ENCODE assay signal across 8 cellular contexts in the genomic region with DNA sequence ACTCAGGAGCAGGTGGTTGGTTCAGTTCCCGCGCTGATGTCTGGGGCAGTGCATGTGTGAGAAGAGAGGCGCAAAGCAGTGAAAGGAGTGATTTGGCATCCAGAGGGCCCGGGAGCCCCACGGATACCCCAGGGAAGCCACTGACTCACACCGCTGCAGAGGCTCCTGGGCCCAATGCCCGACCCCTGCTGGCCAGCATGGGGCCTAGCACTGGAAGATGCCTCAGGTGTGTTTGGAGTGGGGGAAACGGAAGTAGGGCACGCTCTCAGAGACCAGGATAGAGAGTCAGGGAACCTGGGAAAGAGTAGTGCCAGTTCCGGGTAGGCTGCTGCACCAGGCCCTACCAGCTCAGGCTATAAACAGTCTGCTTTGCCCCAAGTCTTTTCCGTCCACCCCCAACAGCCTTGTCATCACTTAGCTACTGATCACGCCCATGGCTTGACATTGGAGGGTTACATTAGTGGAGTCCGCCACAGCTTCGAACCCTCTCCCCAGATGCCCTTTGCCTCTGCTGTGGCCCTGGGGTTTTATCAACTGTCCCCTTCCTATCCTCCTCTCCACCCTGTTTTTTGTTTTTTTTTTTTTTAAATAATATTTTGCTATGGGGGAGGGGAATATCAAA. TPM values are rescaled to one million over a fixed set of nuclear protein-coding genes. Genes with fewer than 3 reads are reported as not detected.
A peak's percentile ranks its signal among the peaks of the same experiment; 100 is the strongest.
DNase-seq lines count a peak whose midpoint lies in the region; ATAC-seq and TF ChIP-seq lines count a peak whose summit lies in the region.

No MANE protein-coding gene starts in this region.

- H3K4me1 Mint-ChIP-seq in T-cell = peaks cover 24 to 40% (median 39%) of the 10 kb centered on the region in 3 donors
- H3K4me1 Mint-ChIP-seq in stimulated activated naive CD8-positive, alpha-beta T cell treated with anti-CD3 and anti-CD28 coated beads, Interleukin-15, amount 100 ng/mL, for 72 hours = peaks cover 33% of the 10 kb centered on the region

- in situ Hi-C loops in mammary epithelial cell (cut with MboI; ENCODE audit: low sequenced_read_pairs in 2 of 2) = no loop called here

- no peaks in the 10 kb centered on the region for H3K27me3 ChIP-seq in mammary epithelial cell (ENCODE audit: insufficient read depth, low read length)

- H3K27ac ChIP-seq in mammary epithelial cell (ENCODE audit: insufficient read depth, low read depth, low read length) = no peak overlapping the region

- POLR2A ChIA-PET in T-cell (lab: Charles Lee) = no interaction called here

- H3K36me3 ChIP-seq in mammary epithelial cell (ENCODE audit: insufficient read depth, low read length) = peaks cover 16% of the 10 kb centered on the region

- H4K20me1 ChIP-seq in mammary epithelial cell (ENCODE audit: insufficient read depth, low read length) = no peaks in the 10 kb centered on the region

- CTCF ChIA-PET in T-cell (lab: Charles Lee) (interaction anchor here (0.7 to 2.1 kb wide), 5 partner anchors 10 to 284 kb away, joined by 4 to 12 read pairs (median 5); a partner anchor contains a TSS), mammary epithelial cell (lab: Charles Lee; ENCODE audit: low non-redundant PET) (no interaction called here)

- no TSS peak for BruUV-seq in mammary epithelial cell (replicated peaks; lab: Mats Ljungman, UMichigan)

- H3K36me3 Mint-ChIP-seq in T-cell = peaks cover 65% of the 10 kb centered on the region

- H3K4me3 Mint-ChIP-seq in T-cell = no peak overlapping the region
- H3K4me3 Mint-ChIP-seq in stimulated activated naive CD8-positive, alpha-beta T cell treated with anti-CD3 and anti-CD28 coated beads, Interleukin-15, amount 100 ng/mL, for 72 hours = no peak overlapping the region

- no peaks in the 10 kb centered on the region for H3K9me3 ChIP-seq in mammary epithelial cell (replicated peaks; ENCODE audit: insufficient read depth, low read length)

- no peak overlapping the region for H2AFZ ChIP-seq in mammary epithelial cell (ENCODE audit: low read depth, low read length)

- DNase-seq in ELF-1 (ENCODE audit: low read depth, low spot score) (peak; percentile 73), T-cell (peak in 28 of 34 experiments; percentile 16 to 60 (median 37)), mammary epithelial cell (peak; percentile 28), left lobe of liver (ENCODE audit: low spot score) (peak; percentile 58)
- peak in 1 of 2 donors; percentile 50 for DNase-seq in stimulated activated naive CD8-positive, alpha-beta T cell treated with anti-CD3 and anti-CD28 coated beads, Interleukin-15, amount 100 ng/mL, for 72 hours

- 45% methylated on average over 11 of the region's 14 CpGs for WGBS in mammary epithelial cell (ENCODE audit: low coverage, missing lambda C conversion rate)

- peaks cover 5% of the 10 kb centered on the region for H3K4me1 ChIP-seq in mammary epithelial cell (ENCODE audit: insufficient read depth, low read length)

- H3K79me2 ChIP-seq in mammary epithelial cell (ENCODE audit: insufficient read depth, low read length) = no peaks in the 10 kb centered on the region

- no peak overlapping the region for H3K4me3 ChIP-seq in mammary epithelial cell (replicated peaks in 1 of 3; ENCODE audit: insufficient read depth in 1 of 3, low read depth in 2 of 3, low read length in 3 of 3)

- no peaks in the 10 kb centered on the region for H3K9me3 Mint-ChIP-seq in T-cell
- H3K9me3 Mint-ChIP-seq in stimulated activated naive CD8-positive, alpha-beta T cell treated with anti-CD3 and anti-CD28 coated beads, Interleukin-15, amount 100 ng/mL, for 72 hours = no peaks in the 10 kb centered on the region

- H3K9ac ChIP-seq in mammary epithelial cell (ENCODE audit: insufficient read depth, low read length) = no peak overlapping the region

- peak; percentile 43 for ATAC-seq in HG02610 (IDR thresholded peaks at IDR 0.05; ENCODE audit: unreplicated experiment)
- ATAC-seq in T-cell (replicated peaks in 1 of 4) = peak; percentile 80 to 95 (median 86)
- peak; percentile 80 for ATAC-seq in left lobe of liver
- ATAC-seq in stimulated activated naive CD8-positive, alpha-beta T cell treated with anti-CD3 and anti-CD28 coated beads, Interleukin-15, amount 100 ng/mL, for 72 hours = peak; percentile 91
- no peak for ATAC-seq in GM21447 (IDR thresholded peaks at IDR 0.05; ENCODE audit: unreplicated experiment)
- ATAC-seq in HG02798 (IDR thresholded peaks at IDR 0.05; ENCODE audit: poor library complexity, unreplicated experiment) = no peak

- intact Hi-C loops in mammary epithelial cell (cut with micrococcal nuclease) = loop anchor here (1.0 kb wide), 1 partner anchor 31 kb away; no protein-coding TSS in a partner anchor

- dilution Hi-C loops in mammary epithelial cell (cut with HindIII; ENCODE audit: low sequenced_read_pairs) = loop anchor here (5.0 to 10.0 kb wide), 3 partner anchors 55 to 88 kb away; a partner anchor contains a TSS

- TF ChIP-seq CTCF in mammary epithelial cell (conservative IDR thresholded peaks at IDR 0.05 in 1 of 2, IDR thresholded peaks at IDR 0.05 in 1 of 2; ENCODE audit: extremely low read depth in 1 of 2, insufficient read depth in 1 of 2, low read depth in 1 of 2, low read length in 2 of 2) = peak; percentile 89 to 93

- no peaks in the 10 kb centered on the region for H3K27me3 Mint-ChIP-seq in T-cell
- no peaks in the 10 kb centered on the region for H3K27me3 Mint-ChIP-seq in stimulated activated naive CD8-positive, alpha-beta T cell treated with anti-CD3 and anti-CD28 coated beads, Interleukin-15, amount 100 ng/mL, for 72 hours

- H3K4me2 ChIP-seq in mammary epithelial cell (ENCODE audit: insufficient read depth, low read depth, low read length) = no peak overlapping the region

- peak overlapping the region; percentile 65 to 80 for H3K27ac Mint-ChIP-seq in T-cell
- no peak overlapping the region for H3K27ac Mint-ChIP-seq in stimulated activated naive CD8-positive, alpha-beta T cell treated with anti-CD3 and anti-CD28 coated beads, Interleukin-15, amount 100 ng/mL, for 72 hours

RNA-seq across cellular contexts. Expression of a gene that starts 9.5 kb away (rescaled TPM):
- total RNA-seq in T-cell (10 to 100 TPM; 48.6 to 69.6 (median 62.3) TPM), mammary epithelial cell (10 to 100 TPM; 10.2 to 22.1 TPM), left lobe of liver (53.6 TPM)
- polyA plus RNA-seq in mammary epithelial cell = 7.8 TPM
- 12.7 TPM for polyA minus RNA-seq in mammary epithelial cell

RNA-seq across cellular contexts. Expression of a gene that starts 9.7 kb away (rescaled TPM):
- total RNA-seq in T-cell (10 to 100 TPM; 36.4 to 94.2 (median 83.9) TPM), mammary epithelial cell (10 to 100 TPM; 10.0 to 30.9 TPM), left lobe of liver (25.9 TPM)
- polyA plus RNA-seq in mammary epithelial cell = 5.9 TPM
- polyA minus RNA-seq in mammary epithelial cell = 33.1 TPM

RNA-seq across cellular contexts. Expression of a gene that starts 16.8 kb away (rescaled TPM):
- total RNA-seq in T-cell (100 to 1,000 TPM; 247 to 590 (median 469) TPM), mammary epithelial cell (1 to 10 TPM; 1.8 to 3.5 TPM), left lobe of liver (8.6 TPM)
- 0.33 TPM for polyA plus RNA-seq in mammary epithelial cell
- 7.1 TPM for polyA minus RNA-seq in mammary epithelial cell

RNA-seq across cellular contexts. Expression of a gene that starts 41.8 kb away (rescaled TPM):
- total RNA-seq in T-cell (10 to 100 TPM; 20.3 to 91.3 (median 74.2) TPM), mammary epithelial cell (10 to 100 TPM; 33.5 to 79.0 TPM), left lobe of liver (2.5 TPM)
- polyA plus RNA-seq in mammary epithelial cell = 36.3 TPM
- polyA minus RNA-seq in mammary epithelial cell = 56.8 TPM

Comparison
In these comparisons a context has a peak if more than half of its experiments do, and no peak if none do; other contexts are left out.
1. ATAC-seq: peak in HG02610 (single experiment), T-cell (4 of 4), left lobe of liver (single experiment) and stimulated activated naive CD8-positive, alpha-beta T cell treated with anti-CD3 and anti-CD28 coated beads, Interleukin-15, amount 100 ng/mL, for 72 hours (single experiment); none in GM21447 (single experiment) and HG02798 (single experiment).
2. H3K27ac Mint-ChIP-seq: peak in T-cell (2 of 2); none in stimulated activated naive CD8-positive, alpha-beta T cell treated with anti-CD3 and anti-CD28 coated beads, Interleukin-15, amount 100 ng/mL, for 72 hours (0 of 2).
3. RNA of a gene that starts 16.8 kb away (total RNA-seq): 247 to 590 TPM in T-cell; 8.6 TPM in left lobe of liver (single experiment) and 1.8 to 3.5 TPM in mammary epithelial cell; every median in the first group is over 10 times any median in the second.